In the genomic region with DNA sequence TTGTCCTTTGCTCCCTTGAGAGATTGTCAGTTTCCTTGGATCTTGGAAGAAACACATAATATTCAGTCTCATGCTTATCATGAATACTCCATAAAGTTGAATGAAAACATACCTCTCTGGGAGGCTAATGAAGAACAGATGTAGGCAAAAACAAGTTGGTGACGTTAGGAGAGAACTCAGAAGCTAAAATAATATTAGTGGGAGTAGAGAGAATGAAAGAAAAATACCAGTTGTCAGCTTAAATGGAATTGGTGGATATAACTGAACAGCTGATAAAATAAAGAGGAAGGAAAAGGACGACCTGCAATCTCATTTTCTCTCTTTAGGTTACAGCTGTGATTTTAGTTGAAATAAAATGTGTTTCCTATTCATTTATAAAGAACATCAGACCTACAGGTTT, we compare ENCODE assay signal across 23 cellular contexts.
A peak's percentile ranks its signal among the peaks of the same experiment; 100 is the strongest.
DNase-seq lines count a peak whose midpoint lies in the region; ATAC-seq, FAIRE-seq and TF ChIP-seq lines count a peak whose summit lies in the region.
"Had no signal": no experiment of that assay in that cellular context is flagged by ENCODE, and none has a peak within 500 bp of the region (broad histone marks: within the 10 kb centered on the region; RNA-seq: fewer than 3 reads in every experiment).

No MANE protein-coding gene starts in this region.

- FAIRE-seq in D721Med (lab: Jason Lieb, UNC): peak; percentile 16
- no peak for FAIRE-seq in HTR-8/SVneo (lab: Jason Lieb, UNC)
- FAIRE-seq: GM18507 had no signal

- DNase-seq in D721Med (ENCODE audit: insufficient read length, low spot score) (no peak), fibroblast of gingiva (ENCODE audit: low read depth) (peak; percentile 66), osteoblast (ENCODE audit: insufficient read length, low spot score, missing footprints) (peak; percentile 34), HTR-8/SVneo (ENCODE audit: insufficient read length, low spot score) (no peak), colonic mucosa (no peak)
- DNase-seq in activated naive CD4-positive, alpha-beta T cell treated with anti-CD3 and anti-CD28 coated beads, Interleukin-2, amount 50 U/mL, for 16 hours: no peak
- DNase-seq: activated CD4-positive, alpha-beta T cell treated with anti-CD3 and anti-CD28 coated beads for 1 hour; activated naive CD4-positive, alpha-beta T cell treated with Interleukin-2 at 50 U/mL for 16 hours; Calu3; endodermal cell; glutamatergic neuron; H7; naive thymus-derived CD8-positive, alpha-beta T cell; NCI-H226; Right ventricle myocardium superior; stimulated activated CD4-positive, alpha-beta T cell treated with anti-CD3 and anti-CD28 coated beads, Interleukin-2, amount 100 ng/mL, for 48 hours; T-helper 9 cell; testis had no signal

- peak; percentile 97 for ATAC-seq in SK-N-SH treated with all-trans-retinoic acid at 6 μM for 48 hours
- no peak for ATAC-seq in HG03439 (IDR thresholded peaks at IDR 0.05; ENCODE audit: unreplicated experiment)
- ATAC-seq: naive thymus-derived CD8-positive, alpha-beta T cell had no signal

- no peaks in the 10 kb centered on the region for H3K9me3 ChIP-seq in osteoblast (ENCODE audit: low read depth, low read length)
- H3K9me3 ChIP-seq in colonic mucosa: no peaks in the 10 kb centered on the region
- H3K9me3 ChIP-seq: testis had no signal

- H3K27ac ChIP-seq in osteoblast (ENCODE audit: low read depth, low read length) (peak overlapping the region; percentile 57), colonic mucosa (no peak overlapping the region)
- H3K27ac ChIP-seq: cardiac muscle cell, testis had no signal

- TF ChIP-seq CTCF in D721Med (IDR thresholded peaks at IDR 0.05; ENCODE audit: insufficient read depth, missing control alignments) (no peak), osteoblast (IDR thresholded peaks at IDR 0.05; ENCODE audit: extremely low read depth, low read depth, low read length) (no peak), colonic mucosa (IDR thresholded peaks at IDR 0.05) (no peak)

- no peak overlapping the region for H3K9ac ChIP-seq in colonic mucosa (ENCODE audit: low read depth in 2 of 2, low read length in 2 of 2)

- H3K27me3 ChIP-seq in osteoblast (ENCODE audit: insufficient read depth, low read length) (no peaks in the 10 kb centered on the region), colonic mucosa (no peaks in the 10 kb centered on the region)
- H3K27me3 ChIP-seq: cardiac muscle cell, testis had no signal

- no peaks in the 10 kb centered on the region for H3K36me3 ChIP-seq in osteoblast (ENCODE audit: insufficient read depth, low read length)
- no peaks in the 10 kb centered on the region for H3K36me3 ChIP-seq in colonic mucosa
- H3K36me3 ChIP-seq: cardiac muscle cell had no signal

- H3K4me2 ChIP-seq in osteoblast (ENCODE audit: insufficient read depth, low read length): peak overlapping the region; percentile 68

- H3K4me1 ChIP-seq in osteoblast (ENCODE audit: insufficient read depth, low read length) (peaks cover 10% of the 10 kb centered on the region), colonic mucosa (no peaks in the 10 kb centered on the region)
- H3K4me1 ChIP-seq: testis had no signal

- no peaks in the 10 kb centered on the region for H4K20me1 ChIP-seq in osteoblast (ENCODE audit: insufficient read depth, low read length)

- peak overlapping the region; percentile 72 for H2AFZ ChIP-seq in osteoblast (ENCODE audit: low read length)

- H3K4me3 ChIP-seq in osteoblast (ENCODE audit: insufficient read depth, low read length): peak overlapping the region; percentile 38
- no peak overlapping the region for H3K4me3 ChIP-seq in colonic mucosa
- H3K4me3 ChIP-seq: cardiac muscle cell, lung, testis had no signal

- no peaks in the 10 kb centered on the region for H3K79me2 ChIP-seq in osteoblast (ENCODE audit: insufficient read depth, low read length)

- intact Hi-C loops in colonic mucosa (cut with DNase I): no loop called here

TF ChIP-seq in SK-N-SH treated with all-trans-retinoic acid at 6 μM for 48 hours, 23 proteins besides CTCF, POLR2A, EP300 and RAD21 (continues in another document):
- no peak for TF ChIP-seq TOX (CRISPR knock-in tag; IDR thresholded peaks at IDR 0.05; ENCODE audit: borderline replicate concordance)
- TF ChIP-seq ZFP3 (CRISPR knock-in tag; IDR thresholded peaks at IDR 0.05): no peak
- TF ChIP-seq PPARA (CRISPR knock-in tag; IDR thresholded peaks at IDR 0.05; ENCODE audit: borderline replicate concordance): no peak
- TF ChIP-seq SNAI2 (CRISPR knock-in tag; IDR thresholded peaks at IDR 0.05): peak; percentile 66; the same call in 1 of the 2 replicates
- TF ChIP-seq GLIS3 (CRISPR knock-in tag; IDR thresholded peaks at IDR 0.05): no peak
- TF ChIP-seq ARNTL (CRISPR knock-in tag; IDR thresholded peaks at IDR 0.05; ENCODE audit: borderline replicate concordance, low read depth): no peak
- TF ChIP-seq OSR1 (CRISPR knock-in tag; IDR thresholded peaks at IDR 0.05): no peak
- no peak for TF ChIP-seq ZFP30 (CRISPR knock-in tag; IDR thresholded peaks at IDR 0.05)
- TF ChIP-seq TCF4 (CRISPR knock-in tag; IDR thresholded peaks at IDR 0.05; ENCODE audit: borderline replicate concordance): peak; percentile 98
- TF ChIP-seq CSDC2 (CRISPR knock-in tag; IDR thresholded peaks at IDR 0.05): no peak
- TF ChIP-seq, protein P1, sequence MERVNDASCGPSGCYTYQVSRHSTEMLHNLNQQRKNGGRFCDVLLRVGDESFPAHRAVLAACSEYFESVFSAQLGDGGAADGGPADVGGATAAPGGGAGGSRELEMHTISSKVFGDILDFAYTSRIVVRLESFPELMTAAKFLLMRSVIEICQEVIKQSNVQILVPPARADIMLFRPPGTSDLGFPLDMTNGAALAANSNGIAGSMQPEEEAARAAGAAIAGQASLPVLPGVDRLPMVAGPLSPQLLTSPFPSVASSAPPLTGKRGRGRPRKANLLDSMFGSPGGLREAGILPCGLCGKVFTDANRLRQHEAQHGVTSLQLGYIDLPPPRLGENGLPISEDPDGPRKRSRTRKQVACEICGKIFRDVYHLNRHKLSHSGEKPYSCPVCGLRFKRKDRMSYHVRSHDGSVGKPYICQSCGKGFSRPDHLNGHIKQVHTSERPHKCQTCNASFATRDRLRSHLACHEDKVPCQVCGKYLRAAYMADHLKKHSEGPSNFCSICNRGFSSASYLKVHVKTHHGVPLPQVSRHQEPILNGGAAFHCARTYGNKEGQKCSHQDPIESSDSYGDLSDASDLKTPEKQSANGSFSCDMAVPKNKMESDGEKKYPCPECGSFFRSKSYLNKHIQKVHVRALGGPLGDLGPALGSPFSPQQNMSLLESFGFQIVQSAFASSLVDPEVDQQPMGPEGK (CRISPR knock-in tag; IDR thresholded peaks at IDR 0.05; ENCODE audit: borderline replicate concordance): no peak
- TF ChIP-seq ESRRG (CRISPR knock-in tag; IDR thresholded peaks at IDR 0.05): no peak
- TF ChIP-seq ZC3H10 (CRISPR knock-in tag; IDR thresholded peaks at IDR 0.05): no peak
- TF ChIP-seq, protein P2, sequence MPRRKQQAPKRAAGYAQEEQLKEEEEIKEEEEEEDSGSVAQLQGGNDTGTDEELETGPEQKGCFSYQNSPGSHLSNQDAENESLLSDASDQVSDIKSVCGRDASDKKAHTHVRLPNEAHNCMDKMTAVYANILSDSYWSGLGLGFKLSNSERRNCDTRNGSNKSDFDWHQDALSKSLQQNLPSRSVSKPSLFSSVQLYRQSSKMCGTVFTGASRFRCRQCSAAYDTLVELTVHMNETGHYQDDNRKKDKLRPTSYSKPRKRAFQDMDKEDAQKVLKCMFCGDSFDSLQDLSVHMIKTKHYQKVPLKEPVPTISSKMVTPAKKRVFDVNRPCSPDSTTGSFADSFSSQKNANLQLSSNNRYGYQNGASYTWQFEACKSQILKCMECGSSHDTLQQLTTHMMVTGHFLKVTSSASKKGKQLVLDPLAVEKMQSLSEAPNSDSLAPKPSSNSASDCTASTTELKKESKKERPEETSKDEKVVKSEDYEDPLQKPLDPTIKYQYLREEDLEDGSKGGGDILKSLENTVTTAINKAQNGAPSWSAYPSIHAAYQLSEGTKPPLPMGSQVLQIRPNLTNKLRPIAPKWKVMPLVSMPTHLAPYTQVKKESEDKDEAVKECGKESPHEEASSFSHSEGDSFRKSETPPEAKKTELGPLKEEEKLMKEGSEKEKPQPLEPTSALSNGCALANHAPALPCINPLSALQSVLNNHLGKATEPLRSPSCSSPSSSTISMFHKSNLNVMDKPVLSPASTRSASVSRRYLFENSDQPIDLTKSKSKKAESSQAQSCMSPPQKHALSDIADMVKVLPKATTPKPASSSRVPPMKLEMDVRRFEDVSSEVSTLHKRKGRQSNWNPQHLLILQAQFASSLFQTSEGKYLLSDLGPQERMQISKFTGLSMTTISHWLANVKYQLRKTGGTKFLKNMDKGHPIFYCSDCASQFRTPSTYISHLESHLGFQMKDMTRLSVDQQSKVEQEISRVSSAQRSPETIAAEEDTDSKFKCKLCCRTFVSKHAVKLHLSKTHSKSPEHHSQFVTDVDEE (CRISPR knock-in tag; IDR thresholded peaks at IDR 0.05): peak; percentile 78
- TF ChIP-seq ZNF70 (CRISPR knock-in tag; IDR thresholded peaks at IDR 0.05): no peak
- TF ChIP-seq ISL1 (CRISPR knock-in tag; IDR thresholded peaks at IDR 0.05): peak; percentile 89
- TF ChIP-seq ZNF8 (CRISPR knock-in tag; IDR thresholded peaks at IDR 0.05): no peak
- TF ChIP-seq, protein P3, sequence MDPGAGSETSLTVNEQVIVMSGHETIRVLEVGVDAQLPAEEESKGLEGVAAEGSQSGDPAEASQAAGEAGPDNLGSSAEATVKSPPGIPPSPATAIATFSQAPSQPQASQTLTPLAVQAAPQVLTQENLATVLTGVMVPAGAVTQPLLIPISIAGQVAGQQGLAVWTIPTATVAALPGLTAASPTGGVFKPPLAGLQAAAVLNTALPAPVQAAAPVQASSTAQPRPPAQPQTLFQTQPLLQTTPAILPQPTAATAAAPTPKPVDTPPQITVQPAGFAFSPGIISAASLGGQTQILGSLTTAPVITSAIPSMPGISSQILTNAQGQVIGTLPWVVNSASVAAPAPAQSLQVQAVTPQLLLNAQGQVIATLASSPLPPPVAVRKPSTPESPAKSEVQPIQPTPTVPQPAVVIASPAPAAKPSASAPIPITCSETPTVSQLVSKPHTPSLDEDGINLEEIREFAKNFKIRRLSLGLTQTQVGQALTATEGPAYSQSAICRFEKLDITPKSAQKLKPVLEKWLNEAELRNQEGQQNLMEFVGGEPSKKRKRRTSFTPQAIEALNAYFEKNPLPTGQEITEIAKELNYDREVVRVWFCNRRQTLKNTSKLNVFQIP (CRISPR knock-in tag; IDR thresholded peaks at IDR 0.05; ENCODE audit: borderline replicate concordance, low read depth): no peak; the same call in 1 of the 2 replicates

Comparison
In these comparisons a context has a peak if more than half of its experiments do, and no peak if none do; other contexts are left out.
1. DNase-seq: peak in fibroblast of gingiva (single experiment) and osteoblast (single experiment); none in D721Med (single experiment), HTR-8/SVneo (single experiment), colonic mucosa (single experiment) and activated naive CD4-positive, alpha-beta T cell treated with anti-CD3 and anti-CD28 coated beads, Interleukin-2, amount 50 U/mL, for 16 hours (single experiment).